Comparison of ENCODE assay signal across 21 cellular contexts in the genomic region with DNA sequence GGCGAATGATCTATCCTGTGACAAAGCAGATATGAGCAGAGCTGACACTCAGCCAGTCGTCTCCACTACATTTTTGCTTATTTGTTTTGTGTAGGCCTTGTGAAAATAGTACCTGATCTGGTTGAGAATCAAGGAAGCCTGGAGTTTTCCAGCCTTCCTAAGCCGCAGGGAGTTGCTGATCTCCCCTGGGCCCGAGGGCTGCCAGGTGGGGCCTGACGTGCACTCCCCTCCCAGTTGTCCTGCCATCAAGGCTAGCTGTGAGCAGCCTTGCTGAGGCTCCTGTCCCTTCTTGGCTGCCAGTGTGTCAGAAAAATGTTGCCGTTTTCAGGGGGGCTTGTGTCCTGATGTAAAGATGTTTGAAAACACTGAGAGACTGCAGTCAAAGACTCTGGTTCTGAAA.
DNase-seq lines count a peak whose midpoint lies in the region; ATAC-seq and TF ChIP-seq lines count a peak whose summit lies in the region.
"Had no signal": no experiment of that assay in that cellular context is flagged by ENCODE, and none has a peak within 500 bp of the region (broad histone marks: within the 10 kb centered on the region; RNA-seq: fewer than 3 reads in every experiment).

No MANE protein-coding gene starts in this region.

- peaks cover 14% of the 10 kb centered on the region for H3K36me3 ChIP-seq in thoracic aorta
- H3K36me3 ChIP-seq: BE2C, HAP-1 had no signal

- no peak overlapping the region for H3K4me3 ChIP-seq in thoracic aorta
- H3K4me3 ChIP-seq: A549; BLaER1 treated with 17β-estradiol and CSF1 and Interleukin-3, amounts not matched to agents 10 nM and 100 nM; HAP-1 had no signal

- peaks cover 27 to 56% of the 10 kb centered on the region in 2 donors for H3K4me1 ChIP-seq in thoracic aorta (ENCODE audit: control insufficient read depth in 1 of 2, low read depth in 2 of 2)
- H3K4me1 ChIP-seq: A549; BE2C; BLaER1 treated with 17β-estradiol and CSF1 and Interleukin-3, amounts not matched to agents 10 nM and 100 nM; HAP-1 had no signal

- H3K9me3 ChIP-seq in thoracic aorta, result no peaks in the 10 kb centered on the region
- H3K9me3 ChIP-seq: A549; BE2C; BLaER1 treated with 17β-estradiol and CSF1 and Interleukin-3, amounts not matched to agents 10 nM and 100 nM; HAP-1 had no signal

- no peaks in the 10 kb centered on the region for H3K27me3 Mint-ChIP-seq in activated T-helper 2 cell treated with anti-CD3 and anti-CD28 coated beads, Interferon-gamma antibody, Interleukin-2, Interleukin-4, amounts not matched to agents 10 μg/mL and 5 μg/mL and 100 μg/mL, durations not matched to agents 14 hours and 24 hours and 36 hours (ENCODE audit: low read depth)
- peaks cover 5% of the 10 kb centered on the region for H3K27me3 Mint-ChIP-seq in nephron progenitor cell (ENCODE audit: low read depth, poor library complexity)
- H3K27me3 Mint-ChIP-seq: CD4-positive, alpha-beta T cell; CD8-positive, alpha-beta memory T cell had no signal

- no peaks in the 10 kb centered on the region for H3K27me3 ChIP-seq in thoracic aorta (replicated peaks; ENCODE audit: insufficient read depth)
- H3K27me3 ChIP-seq: BE2C; BLaER1 treated with 17β-estradiol and CSF1 and Interleukin-3, amounts not matched to agents 10 nM and 100 nM had no signal

- peak overlapping the region; percentile 28 for H3K27ac Mint-ChIP-seq in activated T-helper 2 cell treated with anti-CD3 and anti-CD28 coated beads, Interferon-gamma antibody, Interleukin-2, Interleukin-4, amounts not matched to agents 10 μg/mL and 5 μg/mL and 100 μg/mL, durations not matched to agents 14 hours and 24 hours and 36 hours
- H3K27ac Mint-ChIP-seq in nephron progenitor cell, result peak overlapping the region; percentile 68
- H3K27ac Mint-ChIP-seq: CD4-positive, alpha-beta T cell; HFFc6 had no signal

- ATAC-seq in thoracic aorta (ENCODE audit: insufficient number of reproducible peaks, low FRiP score, low read depth), result no peak
- ATAC-seq in GM19467 (IDR thresholded peaks at IDR 0.05; ENCODE audit: unreplicated experiment), result no peak
- ATAC-seq: A549 had no signal

- intact Hi-C loops in activated T-helper 2 cell treated with anti-CD3 and anti-CD28 coated beads, Interferon-gamma antibody, Interleukin-2, Interleukin-4, amounts not matched to agents 10 μg/mL and 5 μg/mL and 100 μg/mL, durations not matched to agents 14 hours and 24 hours and 36 hours (cut with micrococcal nuclease), result no loop called here

- no peaks in the 10 kb centered on the region for H3K4me1 Mint-ChIP-seq in activated T-helper 2 cell treated with anti-CD3 and anti-CD28 coated beads, Interferon-gamma antibody, Interleukin-2, Interleukin-4, amounts not matched to agents 10 μg/mL and 5 μg/mL and 100 μg/mL, durations not matched to agents 14 hours and 24 hours and 36 hours (ENCODE audit: low read depth)
- peaks cover 4% of the 10 kb centered on the region for H3K4me1 Mint-ChIP-seq in nephron progenitor cell
- H3K4me1 Mint-ChIP-seq: CD14-positive monocyte had no signal

- peak; percentile 53 for DNase-seq in D341Med (ENCODE audit: low spot score)
- DNase-seq in activated T-helper 2 cell treated with anti-CD3 and anti-CD28 coated beads, Interferon-gamma antibody, Interleukin-2, Interleukin-4, amounts not matched to agents 10 μg/mL and 5 μg/mL and 100 μg/mL, durations not matched to agents 14 hours and 24 hours and 36 hours (ENCODE audit: low spot score), result no peak
- no peak for DNase-seq in nephron progenitor cell
- no peak for DNase-seq in thoracic aorta (ENCODE audit: low spot score)
- no peak for DNase-seq in MV-4-11 (lab: John Stamatoyannopoulos, UW)
- DNase-seq in activated CD4-positive, alpha-beta T cell treated with anti-CD3 and anti-CD28 coated beads for 4 hours, result no peak
- DNase-seq in NCI-H748 (lab: John Stamatoyannopoulos, UW; ENCODE audit: unreplicated experiment), result no peak
- DNase-seq: 8988T; ACHN; AML-193; BE2C; CD4-positive, alpha-beta T cell; CD8-positive, alpha-beta memory T cell; DND-41; GOT3; HFFc6 had no signal

- H3K4me3 Mint-ChIP-seq in activated T-helper 2 cell treated with anti-CD3 and anti-CD28 coated beads, Interferon-gamma antibody, Interleukin-2, Interleukin-4, amounts not matched to agents 10 μg/mL and 5 μg/mL and 100 μg/mL, durations not matched to agents 14 hours and 24 hours and 36 hours (ENCODE audit: low read depth), result no peak overlapping the region
- no peak overlapping the region for H3K4me3 Mint-ChIP-seq in nephron progenitor cell
- H3K4me3 Mint-ChIP-seq: CD14-positive monocyte; CD4-positive, alpha-beta T cell; CD8-positive, alpha-beta memory T cell; HFFc6 had no signal

- TF ChIP-seq CTCF in nephron progenitor cell (IDR thresholded peaks at IDR 0.05) (no peak), thoracic aorta (IDR thresholded peaks at IDR 0.05) (no peak)

- H3K36me3 Mint-ChIP-seq in activated T-helper 2 cell treated with anti-CD3 and anti-CD28 coated beads, Interferon-gamma antibody, Interleukin-2, Interleukin-4, amounts not matched to agents 10 μg/mL and 5 μg/mL and 100 μg/mL, durations not matched to agents 14 hours and 24 hours and 36 hours (ENCODE audit: low read depth), result peaks cover 43% of the 10 kb centered on the region
- no peaks in the 10 kb centered on the region for H3K36me3 Mint-ChIP-seq in nephron progenitor cell (ENCODE audit: low read depth)

- H3K9me3 Mint-ChIP-seq in activated T-helper 2 cell treated with anti-CD3 and anti-CD28 coated beads, Interferon-gamma antibody, Interleukin-2, Interleukin-4, amounts not matched to agents 10 μg/mL and 5 μg/mL and 100 μg/mL, durations not matched to agents 14 hours and 24 hours and 36 hours, result no peaks in the 10 kb centered on the region
- no peaks in the 10 kb centered on the region for H3K9me3 Mint-ChIP-seq in nephron progenitor cell
- H3K9me3 Mint-ChIP-seq: CD14-positive monocyte; CD4-positive, alpha-beta T cell; CD8-positive, alpha-beta memory T cell; HFFc6 had no signal

- peak overlapping the region; percentile 74 to 88 for H3K27ac ChIP-seq in thoracic aorta
- H3K27ac ChIP-seq: A549; BLaER1 treated with 17β-estradiol and CSF1 and Interleukin-3, amounts not matched to agents 10 nM and 100 nM had no signal
